ENCODE assay signal across 1 cellular context in the genomic region with DNA sequence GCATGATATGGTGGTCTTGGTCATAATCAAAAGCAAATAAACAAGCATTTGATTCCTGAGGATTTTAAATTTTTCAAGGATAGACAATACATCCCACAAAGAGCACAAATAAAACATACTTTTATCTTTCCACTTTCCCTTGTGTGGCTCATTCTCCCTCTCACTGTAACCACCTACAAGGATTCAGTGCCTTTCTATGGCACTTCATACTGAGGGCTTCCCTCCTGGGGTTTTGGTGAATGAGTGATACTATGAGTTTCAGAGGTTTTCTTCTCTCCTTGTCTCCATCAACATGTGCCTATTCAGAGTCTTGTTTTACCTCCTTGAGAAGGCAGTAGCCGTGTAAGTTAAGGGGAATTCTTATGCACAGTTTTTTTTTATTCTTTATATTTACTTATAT.
TF ChIP-seq lines count a peak whose summit lies in the region.

No MANE protein-coding gene starts in this region.

TF ChIP-seq in H1, 55 proteins besides CTCF, POLR2A, EP300 and RAD21:
- TF ChIP-seq EZH2 (IDR thresholded peaks at IDR 0.05; ENCODE audit: low read depth, low read length, severe bottlenecking) (no peak), SIRT6 (IDR thresholded peaks at IDR 0.05; ENCODE audit: low read length) (no peak), YY1 (IDR thresholded peaks at IDR 0.05; ENCODE audit: low read depth, low read length) (no peak), MAFK (IDR thresholded peaks at IDR 0.05; ENCODE audit: low read depth, low read length) (no peak), CTBP2 (IDR thresholded peaks at IDR 0.05; ENCODE audit: borderline replicate concordance, insufficient read depth, insufficient read length, low read length) (no peak), BACH1 (IDR thresholded peaks at IDR 0.05; ENCODE audit: low read length) (no peak), RFX5 (IDR thresholded peaks at IDR 0.05; ENCODE audit: borderline replicate concordance, low read depth, low read length) (no peak), NANOG (IDR thresholded peaks at IDR 0.05; ENCODE audit: insufficient read depth, low read depth, low read length, poor library complexity, severe bottlenecking) (no peak), E2F6 (IDR thresholded peaks at IDR 0.05) (no peak), RXRA (IDR thresholded peaks at IDR 0.05; ENCODE audit: insufficient read depth, low read depth, low read length) (no peak), CREB1 (IDR thresholded peaks at IDR 0.05) (no peak), CBX5 (IDR thresholded peaks at IDR 0.05; ENCODE audit: low read depth, low read length) (no peak), CHD1 (IDR thresholded peaks at IDR 0.05; ENCODE audit: low read depth, low read length) (no peak), ATF2 (IDR thresholded peaks at IDR 0.05; ENCODE audit: low read length) (no peak), GTF2F1 (IDR thresholded peaks at IDR 0.05; ENCODE audit: borderline replicate concordance, low read depth, low read length) (no peak), PHF8 (conservative IDR thresholded peaks at IDR 0.05; ENCODE audit: low read depth, low read length) (no peak), CHD2 (IDR thresholded peaks at IDR 0.05; ENCODE audit: low read length) (no peak), RBBP5 (IDR thresholded peaks at IDR 0.05; ENCODE audit: borderline replicate concordance, low read depth, low read length) (no peak)
